In the genomic region with DNA sequence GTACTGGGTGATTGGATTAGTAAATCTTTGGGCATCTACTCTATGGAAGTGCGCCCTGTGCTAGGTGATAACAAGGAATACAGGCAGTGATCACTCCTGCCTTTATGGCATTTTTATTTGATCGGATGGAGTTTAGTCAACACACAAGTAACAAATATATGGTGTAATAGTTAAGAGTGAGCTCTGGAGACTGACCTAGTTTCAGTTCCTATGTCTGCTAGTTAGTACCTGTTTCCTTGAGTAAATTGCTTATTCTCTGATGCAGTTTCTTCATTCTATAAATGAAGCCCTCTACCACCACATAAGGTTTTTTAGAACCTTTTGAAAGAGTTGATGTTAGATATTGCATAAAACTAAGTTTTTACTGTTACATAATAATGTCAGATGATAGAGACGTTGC, we compare ENCODE assay signal across 10 cellular contexts.
DNase-seq lines count a peak whose midpoint lies in the region; ATAC-seq and TF ChIP-seq lines count a peak whose summit lies in the region.
"Had no signal": no experiment of that assay in that cellular context is flagged by ENCODE, and none has a peak within 500 bp of the region (broad histone marks: within the 10 kb centered on the region; RNA-seq: fewer than 3 reads in every experiment).

No MANE protein-coding gene starts in this region.

- DNase-seq in GM20000 (ENCODE audit: low spot score): peak; percentile 26
- peak; percentile 10 for DNase-seq in germinal center (ENCODE audit: low spot score)
- no peak for DNase-seq in T-helper 9 cell
- DNase-seq in stimulated activated CD4-positive, alpha-beta T cell treated with anti-CD3 and anti-CD28 coated beads, Interleukin-12 subunit alpha, Interleukin-12 subunit beta, amount 100 ng/mL, for 4 hours: no peak
- no peak for DNase-seq in cerebellum (ENCODE audit: low spot score)
- no peak for DNase-seq in NCI-H524 (lab: John Stamatoyannopoulos, UW)
- DNase-seq: DMS79 treated with DMSO at 0.1 percent for 48 hours, NCI-H446 treated with DMSO at 0.1 percent for 48 hours had no signal

- no peak for TF ChIP-seq CTCF in GM20000 (IDR thresholded peaks at IDR 0.05; ENCODE audit: extremely low read depth, missing control alignments)

- ATAC-seq in GM18508 (IDR thresholded peaks at IDR 0.05; ENCODE audit: insufficient read depth, unreplicated experiment) (peak; percentile 58), HG03354 (IDR thresholded peaks at IDR 0.05; ENCODE audit: poor library complexity, severe bottlenecking, unreplicated experiment) (peak; percentile 78)

Comparison
In these comparisons a context has a peak if more than half of its experiments do, and no peak if none do; other contexts are left out.
1. DNase-seq: peak in GM20000 (single experiment) and germinal center (single experiment); none in T-helper 9 cell (single experiment), stimulated activated CD4-positive, alpha-beta T cell treated with anti-CD3 and anti-CD28 coated beads, Interleukin-12 subunit alpha, Interleukin-12 subunit beta, amount 100 ng/mL, for 4 hours (single experiment), cerebellum (single experiment) and NCI-H524 (0 of 2).